ENCODE assay signal across 8 cellular contexts in genomic region chr13:74136089-74136658, GRCh38. TPM values are rescaled to one million over a fixed set of nuclear protein-coding genes. Genes with fewer than 3 reads are reported as not detected.
DNase-seq lines count a peak whose midpoint lies in the region; TF ChIP-seq lines count a peak whose summit lies in the region.

No MANE protein-coding gene starts in this region.

- peak overlapping the region; percentile 88 for H3K4me2 ChIP-seq in mesendoderm (ENCODE audit: low read length)

- H3K9me3 ChIP-seq in HUES6 (ENCODE audit: control insufficient read depth, insufficient read depth, low read depth, low read length) = no peaks in the 10 kb centered on the region
- no peaks in the 10 kb centered on the region for H3K9me3 ChIP-seq in WERI-Rb-1 (ENCODE audit: severe bottlenecking)

- peaks cover 6% of the 10 kb centered on the region for H3K79me1 ChIP-seq in mesendoderm (ENCODE audit: low read length)

- H2AK5ac ChIP-seq in mesendoderm (ENCODE audit: low read length) = no peak overlapping the region

- H3K9ac ChIP-seq in HUES6 (ENCODE audit: low read length) (peak overlapping the region; percentile 88), mesendoderm (ENCODE audit: low read length) (peak overlapping the region; percentile 99)

- H3K36me3 ChIP-seq in HUES6 (ENCODE audit: control insufficient read depth, insufficient read depth, low read length) (no peaks in the 10 kb centered on the region), WERI-Rb-1 (no peaks in the 10 kb centered on the region), mesendoderm (ENCODE audit: control insufficient read depth, insufficient read depth, low read length) (no peaks in the 10 kb centered on the region)

- H3K27me3 ChIP-seq in HUES6 (ENCODE audit: control insufficient read depth, insufficient read depth, low read length) (peaks cover 15% of the 10 kb centered on the region; the same call in 1 of the 2 replicates), WERI-Rb-1 (ENCODE audit: insufficient read depth, low read depth, severe bottlenecking) (no peaks in the 10 kb centered on the region), mesendoderm (ENCODE audit: insufficient read depth, low read length, poor library complexity) (peaks cover 2% of the 10 kb centered on the region)

- peak overlapping the region; percentile 99 for H3K56ac ChIP-seq in mesendoderm (ENCODE audit: low read length)

- H4K8ac ChIP-seq in mesendoderm (ENCODE audit: low read depth, low read length) = no peak overlapping the region

- no peak for TF ChIP-seq CTCF in WERI-Rb-1 (IDR thresholded peaks at IDR 0.05; ENCODE audit: low read depth, low read length)

- H2BK15ac ChIP-seq in mesendoderm (replicated peaks; ENCODE audit: low read depth) = no peak overlapping the region

- peak overlapping the region; percentile 82 for H3K18ac ChIP-seq in mesendoderm (ENCODE audit: low read length)

- peak overlapping the region; percentile 89 for H3K23ac ChIP-seq in mesendoderm (ENCODE audit: low read length)

- H3K27ac ChIP-seq in HUES6 (ENCODE audit: low read depth, low read length) (peak overlapping the region; percentile 52; the same call in 1 of the 2 replicates), WERI-Rb-1 (peak overlapping the region; percentile 89), mesendoderm (ENCODE audit: low read depth, low read length) (peak overlapping the region; percentile 93)

- H3K4me1 ChIP-seq in HUES6 (ENCODE audit: control insufficient read depth, insufficient read depth, low read length) (peaks cover 7% of the 10 kb centered on the region), mesendoderm (ENCODE audit: control insufficient read depth, low read depth, low read length) (peaks cover 2% of the 10 kb centered on the region)

- WGBS in mesendoderm (ENCODE audit: extremely low coverage, insufficient coverage, low lambda C conversion rate) = no CpG with 5 or more reads among the region's 27 CpGs

- no peak overlapping the region for H2BK120ac ChIP-seq in mesendoderm (ENCODE audit: low read depth, low read length)

- peak overlapping the region; percentile 86 for H3K4ac ChIP-seq in mesendoderm (ENCODE audit: low read depth, low read length)

- DNase-seq in Ammon's horn (ENCODE audit: low spot score) = peak; percentile 24
- DNase-seq in WERI-Rb-1 = peak; percentile 15
- peak; percentile 28 for DNase-seq in effector CD8-positive, alpha-beta T cell (lab: John Stamatoyannopoulos, UW)
- DNase-seq in mesendoderm = peak; percentile 28
- peak; percentile 55 for DNase-seq in stromal cell of bone marrow (ENCODE audit: low read depth)
- no peak for DNase-seq in SHP77 treated with DMSO at 0.1 percent for 48 hours (lab: John Stamatoyannopoulos, UW)
- DNase-seq in 8988T = no peak

- H4K5ac ChIP-seq in mesendoderm (ENCODE audit: low read length) = no peak overlapping the region

- H3K79me2 ChIP-seq in mesendoderm (ENCODE audit: control insufficient read depth, insufficient read depth, low read length) = peaks cover 10% of the 10 kb centered on the region

- H3K4me3 ChIP-seq in HUES6 (ENCODE audit: low read depth, low read length) (peak overlapping the region; percentile 87), WERI-Rb-1 (ENCODE audit: low read depth, low read length) (peak overlapping the region; percentile 86), mesendoderm (ENCODE audit: low read length) (peak overlapping the region; percentile 71)

- H2BK5ac ChIP-seq in mesendoderm (ENCODE audit: low read length) = peak overlapping the region; percentile 75

RNA-seq across cellular contexts. Expression of gene KLF12, which starts 2.0 kb away (rescaled TPM):
- 7.0 TPM for polyA plus RNA-seq in mesendoderm (2013, experiment 1 of 2)
- 6.6 TPM for polyA plus RNA-seq in mesendoderm (2013, experiment 2 of 2)

Comparison
In these comparisons a context has a peak if more than half of its experiments do, and no peak if none do; other contexts are left out.
1. DNase-seq: peak in Ammon's horn (single experiment), WERI-Rb-1 (single experiment), effector CD8-positive, alpha-beta T cell (single experiment), mesendoderm (single experiment) and stromal cell of bone marrow (single experiment); none in SHP77 treated with DMSO at 0.1 percent for 48 hours (single experiment) and 8988T (single experiment).
2. Peak in every context shown above with its lines, with median percentiles within 50 percentile points of each other: H3K27ac ChIP-seq and H3K4me3 ChIP-seq.